Comparison of ENCODE assay signal across 8 cellular contexts in the genomic region with DNA sequence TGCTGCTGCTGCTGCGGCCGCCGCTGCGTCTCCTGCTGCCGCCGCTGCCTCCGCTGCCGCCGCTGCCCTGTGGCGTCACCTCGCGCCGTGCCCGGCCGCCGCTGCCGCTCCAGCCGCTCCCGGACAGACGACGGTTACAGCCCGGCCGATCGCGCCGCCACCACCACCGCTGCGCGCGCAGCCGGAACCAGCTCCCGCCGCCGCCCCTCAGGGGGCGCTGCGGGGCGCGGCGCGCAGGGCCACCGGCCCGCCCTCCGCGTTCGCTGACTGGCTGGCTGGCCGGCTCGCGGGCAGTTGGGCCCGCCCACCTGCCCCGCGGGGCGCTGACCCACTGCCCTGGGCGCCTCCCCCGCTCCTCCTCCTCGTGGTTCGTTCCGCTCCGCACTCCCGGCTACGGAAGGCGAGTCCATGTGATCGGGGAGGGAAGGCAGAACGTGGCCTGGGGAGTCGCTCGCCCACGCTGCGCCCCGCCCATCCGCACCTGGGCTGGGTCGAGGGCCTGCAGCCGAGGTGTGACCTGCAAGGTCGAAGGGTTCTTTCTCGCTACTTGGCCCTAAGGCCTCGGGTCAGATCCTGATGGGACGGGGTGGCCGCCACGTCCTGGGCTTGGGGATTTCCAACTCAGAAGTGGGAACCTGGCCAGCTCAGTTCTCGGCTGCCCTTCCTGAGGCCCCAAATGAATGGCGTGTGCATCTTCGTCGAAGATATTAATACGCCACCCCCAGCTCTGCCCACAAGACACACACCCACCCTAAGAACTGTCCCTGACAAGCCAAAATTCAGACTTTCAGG. TPM values are rescaled to one million over a fixed set of nuclear protein-coding genes. Genes with fewer than 3 reads are reported as not detected.
DNase-seq lines count a peak whose midpoint lies in the region; ATAC-seq and TF ChIP-seq lines count a peak whose summit lies in the region.

A gene (minus strand): TSS at position 185 of the 792 bp plus-strand sequence. CDS start 19,303 bp downstream, outside the sequence.

- peak; percentile 75 to 85 (median 80) for DNase-seq in CD8-positive, alpha-beta memory T cell
- DNase-seq in NCI-H774 (lab: John Stamatoyannopoulos, UW) (peak; percentile 99), lower lobe of right lung (peak; percentile 97)
- DNase-seq in activated CD8-positive, alpha-beta T cell treated with anti-CD3 and anti-CD28 coated beads for 36 hours: peak; percentile 94
- peak; percentile 42 to 77 (median 66) for DNase-seq in stimulated activated CD4-positive, alpha-beta T cell treated with anti-CD3 and anti-CD28 coated beads, TNF-alpha, amount 100 ng/mL, for 1 hour (ENCODE audit: low read depth in 3 of 3, low spot score in 1 of 3)

- no peaks in the 10 kb centered on the region for H3K9me3 ChIP-seq in CD8-positive, alpha-beta memory T cell (ENCODE audit: low read length)
- H3K9me3 ChIP-seq in ectodermal cell (ENCODE audit: control insufficient read depth, low read length) (no peaks in the 10 kb centered on the region), lower lobe of right lung (no peaks in the 10 kb centered on the region)

- no peaks in the 10 kb centered on the region for H3K36me3 ChIP-seq in CD8-positive, alpha-beta memory T cell (ENCODE audit: insufficient read depth, low read length)
- H3K36me3 ChIP-seq in ectodermal cell (ENCODE audit: control insufficient read depth, insufficient read depth, low read length): no peaks in the 10 kb centered on the region
- H3K36me3 ChIP-seq in lower lobe of right lung: no peaks in the 10 kb centered on the region

- H3K27me3 Mint-ChIP-seq in CD8-positive, alpha-beta memory T cell: no peaks in the 10 kb centered on the region
- H3K27me3 Mint-ChIP-seq in activated CD8-positive, alpha-beta T cell treated with anti-CD3 and anti-CD28 coated beads for 36 hours: no peaks in the 10 kb centered on the region

- no peaks in the 10 kb centered on the region for H3K27me3 ChIP-seq in CD8-positive, alpha-beta memory T cell (ENCODE audit: insufficient read depth, low read length, poor library complexity, severe bottlenecking)
- no peaks in the 10 kb centered on the region for H3K27me3 ChIP-seq in ectodermal cell (ENCODE audit: control insufficient read depth, insufficient read depth, low read length, poor library complexity, severe bottlenecking)
- H3K27me3 ChIP-seq in lower lobe of right lung (ENCODE audit: low read depth): no peaks in the 10 kb centered on the region

- WGBS in ectodermal cell, 2 experiments: 7% methylated on average over 82 of the region's 82 CpGs

- peaks cover 72 to 79% (median 75%) of the 10 kb centered on the region in 3 donors for H3K4me1 Mint-ChIP-seq in CD8-positive, alpha-beta memory T cell
- H3K4me1 Mint-ChIP-seq in activated CD8-positive, alpha-beta T cell treated with anti-CD3 and anti-CD28 coated beads for 36 hours (ENCODE audit: low read depth): peaks cover 57% of the 10 kb centered on the region

- POLR2A ChIA-PET in CD8-positive, alpha-beta memory T cell (lab: Charles Lee): interaction anchor here (0.5 to 4.5 kb wide), 16 partner anchors 11 to 311 kb away, joined by 3 to 35 read pairs (median 4); a partner anchor contains a TSS
- POLR2A ChIA-PET in activated CD8-positive, alpha-beta T cell treated with anti-CD3 and anti-CD28 coated beads for 36 hours (lab: Charles Lee): interaction anchor here (0.5 to 4.5 kb wide), 9 partner anchors 7 to 496 kb away, joined by 3 to 61 read pairs (median 7); a partner anchor contains a TSS

- peak; percentile 81 for ATAC-seq in GM19397 (IDR thresholded peaks at IDR 0.05; ENCODE audit: unreplicated experiment)
- peak; percentile 49 for ATAC-seq in HG03565 (IDR thresholded peaks at IDR 0.05; ENCODE audit: unreplicated experiment)
- peak; percentile 71 for ATAC-seq in activated CD8-positive, alpha-beta T cell treated with anti-CD3 and anti-CD28 coated beads for 36 hours
- peak; percentile 93 to 98 for ATAC-seq in lower lobe of right lung

- CTCF ChIA-PET in CD8-positive, alpha-beta memory T cell (lab: Charles Lee): interaction anchor here (0.6 to 9.1 kb wide), 20 partner anchors 9 to 134 kb away, joined by 3 to 136 read pairs (median 4); a partner anchor contains a TSS
- CTCF ChIA-PET in activated CD8-positive, alpha-beta T cell treated with anti-CD3 and anti-CD28 coated beads for 36 hours (lab: Charles Lee): interaction anchor here (0.6 to 4.7 kb wide), 13 partner anchors 10 to 109 kb away, joined by 3 to 116 read pairs (median 3); a partner anchor contains a TSS

- no peaks in the 10 kb centered on the region for H3K9me3 Mint-ChIP-seq in CD8-positive, alpha-beta memory T cell
- no peaks in the 10 kb centered on the region for H3K9me3 Mint-ChIP-seq in activated CD8-positive, alpha-beta T cell treated with anti-CD3 and anti-CD28 coated beads for 36 hours

- peaks cover 4 to 24% (median 5%) of the 10 kb centered on the region in 3 donors for H3K36me3 Mint-ChIP-seq in CD8-positive, alpha-beta memory T cell
- peaks cover 36% of the 10 kb centered on the region for H3K36me3 Mint-ChIP-seq in activated CD8-positive, alpha-beta T cell treated with anti-CD3 and anti-CD28 coated beads for 36 hours (ENCODE audit: low read depth)

- intact Hi-C loops in activated CD8-positive, alpha-beta T cell treated with anti-CD3 and anti-CD28 coated beads for 36 hours (cut with micrococcal nuclease): no loop called here
- intact Hi-C loops in lower lobe of right lung (cut with DNase I): no loop called here

- peak within 1 kb of the TSS; percentile 86 to 100 (median 97) for H3K4me3 Mint-ChIP-seq in CD8-positive, alpha-beta memory T cell
- H3K4me3 Mint-ChIP-seq in activated CD8-positive, alpha-beta T cell treated with anti-CD3 and anti-CD28 coated beads for 36 hours: peak within 1 kb of the TSS; percentile 89

- H3K4me1 ChIP-seq in CD8-positive, alpha-beta memory T cell (ENCODE audit: insufficient read depth, low read length): peaks cover 77% of the 10 kb centered on the region
- H3K4me1 ChIP-seq in ectodermal cell (ENCODE audit: control insufficient read depth, insufficient read depth, low read length) (peaks cover 14% of the 10 kb centered on the region), lower lobe of right lung (peaks cover 84% of the 10 kb centered on the region)

- H3K27ac ChIP-seq in CD8-positive, alpha-beta memory T cell (ENCODE audit: low read depth, low read length): peak within 1 kb of the TSS; percentile 77
- peak within 1 kb of the TSS; percentile 80 for H3K27ac ChIP-seq in ectodermal cell (ENCODE audit: insufficient read depth, low read depth, low read length, poor library complexity, severe bottlenecking)
- peak within 1 kb of the TSS; percentile 89 for H3K27ac ChIP-seq in lower lobe of right lung

- H3K27ac Mint-ChIP-seq in CD8-positive, alpha-beta memory T cell: peak within 1 kb of the TSS; percentile 90 to 99 (median 96)
- peak within 1 kb of the TSS; percentile 98 for H3K27ac Mint-ChIP-seq in activated CD8-positive, alpha-beta T cell treated with anti-CD3 and anti-CD28 coated beads for 36 hours

- H3K4me3 ChIP-seq in CD8-positive, alpha-beta memory T cell (ENCODE audit: low read length): peak within 1 kb of the TSS; percentile 83
- H3K4me3 ChIP-seq in ectodermal cell (ENCODE audit: insufficient read depth, low read depth, low read length) (peak within 1 kb of the TSS; percentile 75), lower lobe of right lung (peak within 1 kb of the TSS; percentile 67)

- peak; percentile 34 for TF ChIP-seq CTCF in activated CD8-positive, alpha-beta T cell treated with anti-CD3 and anti-CD28 coated beads for 36 hours (IDR thresholded peaks at IDR 0.05)
- peak; percentile 30 for TF ChIP-seq CTCF in lower lobe of right lung (IDR thresholded peaks at IDR 0.05)

RNA-seq across cellular contexts. Expression of the gene that starts here (rescaled TPM):
- total RNA-seq in CD8-positive, alpha-beta memory T cell: 100 to 1,000 TPM; 339 to 368 TPM
- polyA plus RNA-seq in CD8-positive, alpha-beta memory T cell: 598 TPM
- total RNA-seq in activated CD8-positive, alpha-beta T cell treated with anti-CD3 and anti-CD28 coated beads for 36 hours: 100 to 1,000 TPM; 273 to 296 TPM
- 234 TPM for polyA plus RNA-seq in ectodermal cell (2013, experiment 1 of 4)
- polyA plus RNA-seq in ectodermal cell (2013, experiment 2 of 4): 243 TPM
- 141 TPM for polyA plus RNA-seq in ectodermal cell (2013, experiment 3 of 4)
- polyA plus RNA-seq in ectodermal cell (2013, experiment 4 of 4): 153 TPM
- total RNA-seq in lower lobe of right lung: 205 TPM

Comparison
In these comparisons a context has a peak if more than half of its experiments do, and no peak if none do; other contexts are left out.
1. Peak in every context shown above with its lines: DNase-seq, ATAC-seq, H3K4me3 ChIP-seq and H3K27ac ChIP-seq.